In genomic region chr22:36160499-36160942, GRCh38 we compare ENCODE assay signal across 8 cellular contexts. TPM values are rescaled to one million over a fixed set of nuclear protein-coding genes. Genes with fewer than 3 reads are reported as not detected.
A peak's percentile ranks its signal among the peaks of the same experiment; 100 is the strongest.
DNase-seq lines count a peak whose midpoint lies in the region; ATAC-seq lines count a peak whose summit lies in the region.

Gene APOL3, minus strand, starts transcription at chr22:36160755. Its CDS starts 11,700 bp downstream, at chr22:36149055.

- peak; percentile 25 for DNase-seq in activated gamma-delta T cell treated with anti-CD3 and anti-CD28 coated beads, Interleukin-2, amount 50 U/mL, for 16 hours (ENCODE audit: low read depth)
- DNase-seq in activated gamma-delta T cell treated with Interleukin-2 at 50 U/mL for 16 hours (no peak), Right ventricle myocardium inferior (ENCODE audit: missing footprints) (peak; percentile 86), smooth muscle cell of the brain vasculature (ENCODE audit: low read depth, low spot score) (peak; percentile 32), NCI-H446 (lab: John Stamatoyannopoulos, UW) (no peak), hippocampal formation (lab: John Stamatoyannopoulos, UW) (no peak)
- peak; percentile 40 for DNase-seq in activated naive CD4-positive, alpha-beta T cell treated with Interleukin-2 at 50 U/mL for 16 hours

- peak; percentile 66 for ATAC-seq in Right ventricle myocardium inferior
- no peak for ATAC-seq in GM18873 (IDR thresholded peaks at IDR 0.05; ENCODE audit: low FRiP score, unreplicated experiment)

- intact Hi-C loops in Right ventricle myocardium inferior (cut with DNase I), result no loop called here

RNA-seq across cellular contexts. Expression of gene APOL3, which starts in this region (rescaled TPM):
- total RNA-seq in Right ventricle myocardium inferior, result 31.7 TPM

Comparison
In these comparisons a context has a peak if more than half of its experiments do, and no peak if none do; other contexts are left out.
1. DNase-seq: peak in activated gamma-delta T cell treated with anti-CD3 and anti-CD28 coated beads, Interleukin-2, amount 50 U/mL, for 16 hours (single experiment), activated naive CD4-positive, alpha-beta T cell treated with Interleukin-2 at 50 U/mL for 16 hours (single experiment), Right ventricle myocardium inferior (single experiment) and smooth muscle cell of the brain vasculature (single experiment); none in activated gamma-delta T cell treated with Interleukin-2 at 50 U/mL for 16 hours (single experiment), NCI-H446 (0 of 2) and hippocampal formation (0 of 2).